ENCODE assay signal across 8 cellular contexts in genomic region chr18:49055787-49056186, GRCh38.
DNase-seq lines count a peak whose midpoint lies in the region; FAIRE-seq and TF ChIP-seq lines count a peak whose summit lies in the region.

No MANE protein-coding gene starts in this region.

- no peaks in the 10 kb centered on the region for H3K27me3 ChIP-seq in skeletal muscle satellite cell (ENCODE audit: control insufficient read depth, insufficient read depth, low read length)

- H3K9me3 ChIP-seq in skeletal muscle satellite cell (replicated peaks; ENCODE audit: low read length) = no peaks in the 10 kb centered on the region

- peak overlapping the region; percentile 7 for H3K4me3 ChIP-seq in skeletal muscle satellite cell (ENCODE audit: low read length)

- H3K4me1 ChIP-seq in skeletal muscle satellite cell (ENCODE audit: control insufficient read depth, insufficient read depth, low read length) = peaks cover 50% of the 10 kb centered on the region

- peak overlapping the region; percentile 56 for H3K4me2 ChIP-seq in skeletal muscle satellite cell (ENCODE audit: low read length)

- H3K36me3 ChIP-seq in skeletal muscle satellite cell (ENCODE audit: insufficient read depth, low read length) = no peaks in the 10 kb centered on the region

- H3K9ac ChIP-seq in skeletal muscle satellite cell (ENCODE audit: low read depth, low read length) = peak overlapping the region; percentile 57

- DNase-seq in Daoy (ENCODE audit: low read depth) (peak; percentile 88), H54 (ENCODE audit: insufficient read length, low spot score) (peak; percentile 57), RCC 7860 (ENCODE audit: low spot score) (peak; percentile 58), fibroblast of gingiva (ENCODE audit: low read depth) (peak; percentile 83), NCI-H1092 treated with DMSO at 0.1 percent for 48 hours (lab: John Stamatoyannopoulos, UW) (no peak), dedifferentiated amniotic fluid mesenchymal stem cell (ENCODE audit: extremely low spot score) (no peak), NCI-H2227 (lab: John Stamatoyannopoulos, UW; ENCODE audit: unreplicated experiment) (no peak)

- FAIRE-seq in H54 (lab: Jason Lieb, UNC) = no peak
- no peak for FAIRE-seq in RCC 7860 (lab: Jason Lieb, UNC)

- no peak for TF ChIP-seq POLR2A in H54 (IDR thresholded peaks at IDR 0.05; ENCODE audit: low read depth, low read length)

Comparison
In these comparisons a context has a peak if more than half of its experiments do, and no peak if none do; other contexts are left out.
1. DNase-seq: peak in Daoy (single experiment), H54 (single experiment), RCC 7860 (single experiment) and fibroblast of gingiva (single experiment); none in NCI-H1092 treated with DMSO at 0.1 percent for 48 hours (single experiment), dedifferentiated amniotic fluid mesenchymal stem cell (single experiment) and NCI-H2227 (single experiment).